9 cellular contexts compared by ENCODE assay signal in the genomic region with DNA sequence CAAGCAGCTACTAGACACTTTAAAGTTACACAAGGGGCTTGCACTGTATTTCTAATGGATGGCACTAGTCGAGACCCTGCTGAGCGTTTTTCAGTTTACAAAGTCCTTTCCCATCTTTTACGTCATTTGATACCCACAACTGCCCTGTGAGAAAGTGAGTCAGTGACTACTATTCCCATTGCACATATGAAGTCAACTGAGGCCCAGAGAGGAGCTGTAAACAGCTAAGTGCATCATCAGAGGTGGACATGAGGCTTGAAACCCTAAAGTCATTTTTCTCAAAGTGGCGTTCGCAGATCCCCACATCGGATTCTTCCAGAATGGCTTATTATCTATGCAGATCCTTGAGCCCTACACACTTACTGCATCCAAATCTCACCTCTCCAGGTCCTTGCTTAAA. TPM values are rescaled to one million over a fixed set of nuclear protein-coding genes. Genes with fewer than 3 reads are reported as not detected.
"Had no signal": no experiment of that assay in that cellular context is flagged by ENCODE, and none has a peak within 500 bp of the region (broad histone marks: within the 10 kb centered on the region; RNA-seq: fewer than 3 reads in every experiment).

No MANE protein-coding gene starts in this region.

- ATAC-seq: GM12878 had no signal

- DNase-seq: GDM1, GF-D8 had no signal

- H3K4me3 ChIP-seq: GM12878 had no signal

- FAIRE-seq: G401.6, GM12878, GM12891, GM12892, GM18507, GM19239 had no signal

RNA-seq across cellular contexts. Expression of a gene that starts 50.6 kb away (rescaled TPM):
- total RNA-seq: G401 had no signal
